ENCODE assay signal across 15 cellular contexts in genomic region chr16:85908889-85909584, GRCh38. TPM values are rescaled to one million over a fixed set of nuclear protein-coding genes. Genes with fewer than 3 reads are reported as not detected.
DNase-seq lines count a peak whose midpoint lies in the region; ATAC-seq and TF ChIP-seq lines count a peak whose summit lies in the region.
"Had no signal": no experiment of that assay in that cellular context is flagged by ENCODE, and none has a peak within 500 bp of the region (broad histone marks: within the 10 kb centered on the region; RNA-seq: fewer than 3 reads in every experiment).

No MANE protein-coding gene starts in this region.

- POLR2A ChIA-PET in OCI-LY7 (lab: Charles Lee) = interaction anchor here (0.9 to 4.1 kb wide), 5 partner anchors 9 to 81 kb away, joined by 3 to 27 read pairs (median 4); partner anchors contain the start of gene IRF8

- peak overlapping the region; percentile 1; the same call in 1 of the 2 replicates for H3K4me3 ChIP-seq in GM08714 (ENCODE audit: low read length)
- peak overlapping the region; percentile 60 for H3K4me3 ChIP-seq in OCI-LY7 (ENCODE audit: low read depth, low read length, poor library complexity, severe bottlenecking)

- BruUV-seq in OCI-LY7 (replicated peaks; lab: Mats Ljungman, UMichigan) = TSS peak; percentile 23

- no peak overlapping the region for H3K4me3 Mint-ChIP-seq in type B pancreatic cell

- no peaks in the 10 kb centered on the region for H4K20me1 ChIP-seq in OCI-LY7 (ENCODE audit: insufficient read depth, low read length)

- peak overlapping the region; percentile 99 for H3K27ac ChIP-seq in OCI-LY7 (ENCODE audit: low read depth, low read length, poor library complexity, severe bottlenecking)

- DNase-seq in OCI-LY7 (ENCODE audit: low spot score) = peak; percentile 37
- peak; percentile 78 for DNase-seq in cardiac septum (ENCODE audit: low spot score)
- DNase-seq in sciatic nerve (ENCODE audit: low spot score) = no peak
- DNase-seq in type B pancreatic cell (ENCODE audit: extremely low spot score, unreplicated experiment) = no peak
- no peak for DNase-seq in COLO668 (lab: John Stamatoyannopoulos, UW; ENCODE audit: unreplicated experiment)
- DNase-seq in NCI-H128 (lab: John Stamatoyannopoulos, UW; ENCODE audit: unreplicated experiment) = no peak
- no peak for DNase-seq in NCI-H1694 treated with DMSO at 0.1 percent for 48 hours (lab: John Stamatoyannopoulos, UW)
- DNase-seq: COR-L47; NCI-H1092; NCI-H526; SHP77 treated with DMSO at 0.1 percent for 48 hours; stimulated activated CD4-positive, alpha-beta T cell treated with anti-CD3 and anti-CD28 coated beads, Interleukin-4, amount 100 ng/mL, for 4 hours; stimulated activated naive CD4-positive, alpha-beta T cell treated with Interleukin-2 at 50 U/mL for 16 hours had no signal

- CTCF ChIA-PET in OCI-LY7 (lab: Charles Lee; ENCODE audit: unreplicated experiment) = interaction anchor here (1.9 kb wide), 1 partner anchor 9 kb away, joined by 5 read pairs; no protein-coding TSS in a partner anchor

- H3K4me1 Mint-ChIP-seq in type B pancreatic cell (ENCODE audit: unreplicated experiment) = peaks cover 21% of the 10 kb centered on the region

- H3K9me3 ChIP-seq in OCI-LY7 (ENCODE audit: low read length) = no peaks in the 10 kb centered on the region

- H3K9me2 ChIP-seq in OCI-LY7 (ENCODE audit: insufficient read depth, low read length) = no peaks in the 10 kb centered on the region

- H2AFZ ChIP-seq in OCI-LY7 (ENCODE audit: low read length) = no peak overlapping the region

- H3K4me2 ChIP-seq in OCI-LY7 (ENCODE audit: low read length) = peak overlapping the region; percentile 85

- TF ChIP-seq CTCF in OCI-LY7 (conservative IDR thresholded peaks at IDR 0.05; ENCODE audit: low read length) (no peak), type B pancreatic cell (conservative IDR thresholded peaks at IDR 0.05) (no peak)

- H3K27me3 Mint-ChIP-seq in type B pancreatic cell = peaks cover 35% of the 10 kb centered on the region

- H3K36me3 Mint-ChIP-seq in type B pancreatic cell = no peaks in the 10 kb centered on the region

- H3K27ac Mint-ChIP-seq in type B pancreatic cell = no peak overlapping the region

- intact Hi-C loops in OCI-LY7 (cut with micrococcal nuclease; ENCODE audit: unreplicated experiment) = loop anchor here (1.0 to 10.0 kb wide), 3 partner anchors 10 to 1476 kb away; partner anchors contain the start of genes FBXO31 and IRF8
- intact Hi-C loops in cardiac septum (cut with DNase I) = no loop called here
- intact Hi-C loops in sciatic nerve (cut with DNase I) = no loop called here

- peaks cover 89% of the 10 kb centered on the region for H3K36me3 ChIP-seq in OCI-LY7 (ENCODE audit: insufficient read depth, low read length)

- H3K79me2 ChIP-seq in OCI-LY7 (ENCODE audit: insufficient read depth, low read depth, low read length) = peaks cover 83% of the 10 kb centered on the region

- H3K9me3 Mint-ChIP-seq in type B pancreatic cell = no peaks in the 10 kb centered on the region

- peak; percentile 44 for ATAC-seq in sciatic nerve

- H3K4me1 ChIP-seq in OCI-LY7 (ENCODE audit: insufficient read depth, low read length, poor library complexity, severe bottlenecking) = peaks cover 99% of the 10 kb centered on the region

RNA-seq across cellular contexts. Expression of gene IRF8, which starts 10.1 kb away (rescaled TPM):
- 181 and 188 TPM in 2 replicates for total RNA-seq in OCI-LY7 (2014; rRNA removed; shearing (Covaris generic))
- 210 and 224 TPM in 2 replicates for total RNA-seq in OCI-LY7 (2022)
- total RNA-seq in cardiac septum = 1.6 TPM
- total RNA-seq in sciatic nerve = 19.1 TPM
- total RNA-seq in type B pancreatic cell (ENCODE audit: low replicate concordance) = 12.6 and 21.0 TPM in 2 replicates
- total RNA-seq: fibroblast of lung had no signal

Comparison
In these comparisons a context has a peak if more than half of its experiments do, and no peak if none do; other contexts are left out.
1. DNase-seq: peak in OCI-LY7 (single experiment) and cardiac septum (single experiment); none in sciatic nerve (single experiment), type B pancreatic cell (single experiment), COLO668 (single experiment), NCI-H128 (single experiment) and NCI-H1694 treated with DMSO at 0.1 percent for 48 hours (single experiment).